19 cellular contexts compared by ENCODE assay signal in genomic region chr1:196886560-196886959, GRCh38. TPM values are rescaled to one million over a fixed set of nuclear protein-coding genes. Genes with fewer than 3 reads are reported as not detected.
"Had no signal": no experiment of that assay in that cellular context is flagged by ENCODE, and none has a peak within 500 bp of the region (broad histone marks: within the 10 kb centered on the region; RNA-seq: fewer than 3 reads in every experiment).

No MANE protein-coding gene starts in this region.

RNA-seq across cellular contexts. Expression of gene CFHR4, which starts 1.3 kb away (rescaled TPM):
- total RNA-seq: natural killer cell, osteoblast, ovary, progenitor cell of endocrine pancreas, psoas muscle, renal cortical epithelial cell, right cardiac atrium, sciatic nerve, smooth muscle cell, suprapubic skin, transverse colon, upper lobe of right lung, urinary bladder had no signal
- polyA plus RNA-seq: neural cell, ovary, psoas muscle, right cardiac atrium, smooth muscle cell, spleen had no signal

RNA-seq across cellular contexts. Expression of gene CFHR2, which starts 57.0 kb away (rescaled TPM):
- total RNA-seq: natural killer cell, occipital lobe, osteoblast, progenitor cell of endocrine pancreas, psoas muscle, renal cortical epithelial cell, right cardiac atrium, sciatic nerve, smooth muscle cell, spleen, testis, transverse colon, upper lobe of right lung, urinary bladder, uterus had no signal
- polyA plus RNA-seq: neural cell, psoas muscle, right cardiac atrium, smooth muscle cell, spleen, thymus had no signal
